Comparison of ENCODE assay signal across 13 cellular contexts in the genomic region with DNA sequence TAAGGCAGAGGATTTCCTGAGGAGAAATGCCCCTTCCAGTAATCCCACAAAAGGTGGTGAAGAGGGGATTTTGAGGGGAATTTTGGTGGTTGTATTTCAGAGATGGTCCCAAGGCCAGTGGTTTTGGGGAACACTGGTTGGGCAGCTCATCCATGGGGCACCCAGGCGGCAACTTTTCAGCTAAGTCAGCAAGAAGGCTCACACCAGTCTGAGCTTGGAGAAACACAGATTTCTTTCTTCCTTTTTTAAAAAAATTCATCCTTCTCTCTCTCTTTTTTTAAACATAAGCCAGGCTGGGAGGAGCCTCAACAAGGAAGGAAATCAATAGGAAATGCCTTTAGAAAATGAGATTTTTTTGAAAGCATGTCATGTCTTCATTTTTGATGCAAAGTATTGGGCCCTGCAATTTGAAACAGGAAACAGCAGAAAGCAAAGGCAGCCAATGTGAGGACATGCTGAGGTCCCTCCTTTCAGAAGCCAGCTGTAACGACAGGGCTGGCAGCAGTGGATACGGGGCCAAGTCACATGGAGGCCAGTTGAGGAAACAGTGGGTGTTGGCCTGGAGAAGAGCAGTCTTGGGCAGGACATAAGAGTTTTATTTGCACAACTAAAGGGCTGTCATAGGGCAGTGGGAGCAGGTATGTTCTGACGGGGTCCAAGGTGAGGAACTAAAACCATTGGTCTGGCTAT.
DNase-seq lines count a peak whose midpoint lies in the region; ATAC-seq and TF ChIP-seq lines count a peak whose summit lies in the region.
"Had no signal": no experiment of that assay in that cellular context is flagged by ENCODE, and none has a peak within 500 bp of the region (broad histone marks: within the 10 kb centered on the region; RNA-seq: fewer than 3 reads in every experiment).

No MANE protein-coding gene starts in this region.

- H3K9me3 Mint-ChIP-seq in chondrocyte (ENCODE audit: low read depth), result no peaks in the 10 kb centered on the region
- H3K9me3 Mint-ChIP-seq in activated T-helper 2 cell treated with anti-CD3 and anti-CD28 coated beads, Interferon-gamma antibody, Interleukin-2, Interleukin-4, amounts not matched to agents 10 μg/mL and 5 μg/mL and 100 μg/mL, durations not matched to agents 14 hours and 24 hours and 36 hours, result no peaks in the 10 kb centered on the region
- H3K9me3 Mint-ChIP-seq in T-helper 2 cell treated with Interferon-gamma antibody and Interleukin-4, amounts not matched to agents 5 μg/mL and 100 μg/mL, for 36 hours, result no peaks in the 10 kb centered on the region
- H3K9me3 Mint-ChIP-seq: natural killer cell had no signal

- TF ChIP-seq CTCF in chondrocyte (IDR thresholded peaks at IDR 0.05), result no peak

- no peaks in the 10 kb centered on the region for H3K9me3 ChIP-seq in BLaER1

- ATAC-seq in HG03432 (IDR thresholded peaks at IDR 0.05; ENCODE audit: unreplicated experiment), result no peak
- ATAC-seq: natural killer cell had no signal

- peaks cover 16% of the 10 kb centered on the region for H3K4me1 ChIP-seq in BLaER1

- H3K4me1 Mint-ChIP-seq in chondrocyte (ENCODE audit: low read depth), result peaks cover 29% of the 10 kb centered on the region
- H3K4me1 Mint-ChIP-seq in activated T-helper 2 cell treated with anti-CD3 and anti-CD28 coated beads, Interferon-gamma antibody, Interleukin-2, Interleukin-4, amounts not matched to agents 10 μg/mL and 5 μg/mL and 100 μg/mL, durations not matched to agents 14 hours and 24 hours and 36 hours (ENCODE audit: low read depth), result no peaks in the 10 kb centered on the region
- H3K4me1 Mint-ChIP-seq in T-helper 2 cell treated with Interferon-gamma antibody and Interleukin-4, amounts not matched to agents 5 μg/mL and 100 μg/mL, for 36 hours (ENCODE audit: low read depth), result no peaks in the 10 kb centered on the region
- H3K4me1 Mint-ChIP-seq: natural killer cell had no signal

- H3K9ac ChIP-seq in BLaER1, result no peak overlapping the region

- no peak overlapping the region for H3K4me3 Mint-ChIP-seq in chondrocyte (ENCODE audit: unreplicated experiment)
- no peak overlapping the region for H3K4me3 Mint-ChIP-seq in activated T-helper 2 cell treated with anti-CD3 and anti-CD28 coated beads, Interferon-gamma antibody, Interleukin-2, Interleukin-4, amounts not matched to agents 10 μg/mL and 5 μg/mL and 100 μg/mL, durations not matched to agents 14 hours and 24 hours and 36 hours (ENCODE audit: low read depth)
- no peak overlapping the region for H3K4me3 Mint-ChIP-seq in T-helper 2 cell treated with Interferon-gamma antibody and Interleukin-4, amounts not matched to agents 5 μg/mL and 100 μg/mL, for 36 hours
- H3K4me3 Mint-ChIP-seq: natural killer cell had no signal

- intact Hi-C loops in posterior vena cava (cut with DNase I), result no loop called here
- intact Hi-C loops in activated T-helper 2 cell treated with anti-CD3 and anti-CD28 coated beads, Interferon-gamma antibody, Interleukin-2, Interleukin-4, amounts not matched to agents 10 μg/mL and 5 μg/mL and 100 μg/mL, durations not matched to agents 14 hours and 24 hours and 36 hours (cut with micrococcal nuclease), result no loop called here

- peak overlapping the region; percentile 79 for H3K27ac Mint-ChIP-seq in chondrocyte (ENCODE audit: unreplicated experiment)
- no peak overlapping the region for H3K27ac Mint-ChIP-seq in activated T-helper 2 cell treated with anti-CD3 and anti-CD28 coated beads, Interferon-gamma antibody, Interleukin-2, Interleukin-4, amounts not matched to agents 10 μg/mL and 5 μg/mL and 100 μg/mL, durations not matched to agents 14 hours and 24 hours and 36 hours
- no peak overlapping the region for H3K27ac Mint-ChIP-seq in T-helper 2 cell treated with Interferon-gamma antibody and Interleukin-4, amounts not matched to agents 5 μg/mL and 100 μg/mL, for 36 hours
- H3K27ac Mint-ChIP-seq: natural killer cell had no signal

- no peaks in the 10 kb centered on the region for H3K27me3 Mint-ChIP-seq in chondrocyte (ENCODE audit: low read depth)
- H3K27me3 Mint-ChIP-seq in activated T-helper 2 cell treated with anti-CD3 and anti-CD28 coated beads, Interferon-gamma antibody, Interleukin-2, Interleukin-4, amounts not matched to agents 10 μg/mL and 5 μg/mL and 100 μg/mL, durations not matched to agents 14 hours and 24 hours and 36 hours (ENCODE audit: low read depth), result peaks cover 5% of the 10 kb centered on the region
- H3K27me3 Mint-ChIP-seq in T-helper 2 cell treated with Interferon-gamma antibody and Interleukin-4, amounts not matched to agents 5 μg/mL and 100 μg/mL, for 36 hours (ENCODE audit: low read depth), result peaks cover 6% of the 10 kb centered on the region

- H3K36me3 Mint-ChIP-seq in chondrocyte (ENCODE audit: low read depth), result no peaks in the 10 kb centered on the region
- H3K36me3 Mint-ChIP-seq in activated T-helper 2 cell treated with anti-CD3 and anti-CD28 coated beads, Interferon-gamma antibody, Interleukin-2, Interleukin-4, amounts not matched to agents 10 μg/mL and 5 μg/mL and 100 μg/mL, durations not matched to agents 14 hours and 24 hours and 36 hours (ENCODE audit: low read depth), result no peaks in the 10 kb centered on the region
- H3K36me3 Mint-ChIP-seq in T-helper 2 cell treated with Interferon-gamma antibody and Interleukin-4, amounts not matched to agents 5 μg/mL and 100 μg/mL, for 36 hours (ENCODE audit: low read depth), result no peaks in the 10 kb centered on the region
- H3K36me3 Mint-ChIP-seq: natural killer cell had no signal

- no peaks in the 10 kb centered on the region for H3K27me3 ChIP-seq in BLaER1

- no peaks in the 10 kb centered on the region for H4K20me1 ChIP-seq in BLaER1

- H3K36me3 ChIP-seq in BLaER1, result no peaks in the 10 kb centered on the region

- DNase-seq in chondrocyte (ENCODE audit: low spot score), result no peak
- peak; percentile 7 for DNase-seq in kidney tubule cell (ENCODE audit: low spot score)
- DNase-seq in posterior vena cava (ENCODE audit: low spot score), result peak; percentile 91
- DNase-seq in activated T-helper 2 cell treated with anti-CD3 and anti-CD28 coated beads, Interferon-gamma antibody, Interleukin-2, Interleukin-4, amounts not matched to agents 10 μg/mL and 5 μg/mL and 100 μg/mL, durations not matched to agents 14 hours and 24 hours and 36 hours (ENCODE audit: low spot score), result no peak
- no peak for DNase-seq in NCI-H2171 (lab: John Stamatoyannopoulos, UW)
- DNase-seq in T-helper 2 cell treated with Interferon-gamma antibody and Interleukin-4, amounts not matched to agents 5 μg/mL and 100 μg/mL, for 36 hours (ENCODE audit: low spot score), result no peak
- DNase-seq: activated CD4-positive, alpha-beta T cell treated with anti-CD3 and anti-CD28 coated beads, Interleukin-2, amount 50 U/mL, for 4 hours; DND-41; MM.1S; natural killer cell; NCI-H2227 treated with DMSO at 0.1 percent for 48 hours had no signal

- no peak overlapping the region for H3K4me3 ChIP-seq in BLaER1

- no peak overlapping the region for H3K27ac ChIP-seq in BLaER1

- H3K4me2 ChIP-seq in BLaER1, result peak overlapping the region; percentile 48

Comparison
In these comparisons a context has a peak if more than half of its experiments do, and no peak if none do; other contexts are left out.
1. DNase-seq: peak in kidney tubule cell (single experiment) and posterior vena cava (single experiment); none in chondrocyte (single experiment), activated T-helper 2 cell treated with anti-CD3 and anti-CD28 coated beads, Interferon-gamma antibody, Interleukin-2, Interleukin-4, amounts not matched to agents 10 μg/mL and 5 μg/mL and 100 μg/mL, durations not matched to agents 14 hours and 24 hours and 36 hours (single experiment), NCI-H2171 (single experiment) and T-helper 2 cell treated with Interferon-gamma antibody and Interleukin-4, amounts not matched to agents 5 μg/mL and 100 μg/mL, for 36 hours (single experiment).